ENCODE assay signal across 9 cellular contexts in genomic region chr2:38959938-38960608, GRCh38.
DNase-seq lines count a peak whose midpoint lies in the region; ATAC-seq and TF ChIP-seq lines count a peak whose summit lies in the region.
"Had no signal": no experiment of that assay in that cellular context is flagged by ENCODE, and none has a peak within 500 bp of the region (broad histone marks: within the 10 kb centered on the region; RNA-seq: fewer than 3 reads in every experiment).

No MANE protein-coding gene starts in this region.

- H3F3A ChIP-seq in neural progenitor cell (ENCODE audit: low read depth), result no peaks in the 10 kb centered on the region

- peak overlapping the region; percentile 96 for H2AFZ ChIP-seq in neural progenitor cell (replicated peaks)

- H3K79me2 ChIP-seq in neural progenitor cell (ENCODE audit: low read depth), result no peaks in the 10 kb centered on the region

- ATAC-seq in GM18505 (IDR thresholded peaks at IDR 0.05; ENCODE audit: unreplicated experiment), result peak; percentile 81
- peak; percentile 69 for ATAC-seq in HG03571 (IDR thresholded peaks at IDR 0.05; ENCODE audit: unreplicated experiment)
- peak; percentile 98 for ATAC-seq in activated T-helper 17 cell treated with anti-CD3 and anti-CD28 coated beads, Interleukin-2, amount 50 U/mL, for 72 hours (replicated peaks)
- no peak for ATAC-seq in HG03135 (IDR thresholded peaks at IDR 0.05; ENCODE audit: unreplicated experiment)

- H3K27me3 ChIP-seq in neural progenitor cell, result peaks cover 26% of the 10 kb centered on the region
- no peaks in the 10 kb centered on the region for H3K27me3 ChIP-seq in HAP-1 (ENCODE audit: low read depth)

- H3K4me1 Mint-ChIP-seq in activated T-helper 17 cell treated with anti-CD3 and anti-CD28 coated beads, Interleukin-2, amount 50 U/mL, for 72 hours, result no peaks in the 10 kb centered on the region
- H3K4me1 Mint-ChIP-seq in neural progenitor cell, result peaks cover 4% of the 10 kb centered on the region

- H3K9me3 ChIP-seq in neural progenitor cell (ENCODE audit: low read depth) (no peaks in the 10 kb centered on the region), HAP-1 (no peaks in the 10 kb centered on the region)

- H3K4me2 ChIP-seq in neural progenitor cell, result no peak overlapping the region

- no peaks in the 10 kb centered on the region for H4K20me1 ChIP-seq in neural progenitor cell (ENCODE audit: low read depth)

- H3K27ac Mint-ChIP-seq in activated T-helper 17 cell treated with anti-CD3 and anti-CD28 coated beads, Interleukin-2, amount 50 U/mL, for 72 hours, result no peak overlapping the region
- no peak overlapping the region for H3K27ac Mint-ChIP-seq in neural progenitor cell

- H3K4me1 ChIP-seq in neural progenitor cell (no peaks in the 10 kb centered on the region), HAP-1 (no peaks in the 10 kb centered on the region)

- H3K4me3 Mint-ChIP-seq in activated T-helper 17 cell treated with anti-CD3 and anti-CD28 coated beads, Interleukin-2, amount 50 U/mL, for 72 hours, result peak overlapping the region; percentile 52
- no peak overlapping the region for H3K4me3 Mint-ChIP-seq in neural progenitor cell

- no peaks in the 10 kb centered on the region for H3K36me3 ChIP-seq in neural progenitor cell
- H3K36me3 ChIP-seq in HAP-1 (replicated peaks), result no peaks in the 10 kb centered on the region

- TF ChIP-seq CTCF in fibroblast of the aortic adventitia (IDR thresholded peaks at IDR 0.05; ENCODE audit: insufficient read depth, low read length) (no peak), neural progenitor cell (IDR thresholded peaks at IDR 0.05) (no peak)

- in situ Hi-C loops in HAP-1 (cut with MboI; ENCODE audit: low sequenced_read_pairs), result no loop called here

- H3K27me3 Mint-ChIP-seq in activated T-helper 17 cell treated with anti-CD3 and anti-CD28 coated beads, Interleukin-2, amount 50 U/mL, for 72 hours, result peaks cover 12% of the 10 kb centered on the region
- H3K27me3 Mint-ChIP-seq in neural progenitor cell (ENCODE audit: insufficient read depth, low read depth), result peaks cover 3% of the 10 kb centered on the region

- no peaks in the 10 kb centered on the region for H3K9me3 Mint-ChIP-seq in activated T-helper 17 cell treated with anti-CD3 and anti-CD28 coated beads, Interleukin-2, amount 50 U/mL, for 72 hours
- H3K9me3 Mint-ChIP-seq in neural progenitor cell, result peaks cover 7% of the 10 kb centered on the region

- H3K9ac ChIP-seq in neural progenitor cell, result no peak overlapping the region

- H3K27ac ChIP-seq in neural progenitor cell, result no peak overlapping the region
- H3K27ac ChIP-seq: SK-N-MC had no signal

- no peaks in the 10 kb centered on the region for H3K36me3 Mint-ChIP-seq in activated T-helper 17 cell treated with anti-CD3 and anti-CD28 coated beads, Interleukin-2, amount 50 U/mL, for 72 hours (ENCODE audit: low read depth)
- H3K36me3 Mint-ChIP-seq in neural progenitor cell, result peaks cover 2% of the 10 kb centered on the region

- H3K4me3 ChIP-seq in fibroblast of the aortic adventitia (ENCODE audit: low read depth, low read length), result peak overlapping the region; percentile 56
- H3K4me3 ChIP-seq in neural progenitor cell, result no peak overlapping the region
- no peak overlapping the region for H3K4me3 ChIP-seq in HAP-1
- H3K4me3 ChIP-seq: SK-N-MC had no signal

- DNase-seq in fibroblast of the aortic adventitia (ENCODE audit: low read depth) (peak; percentile 74), neural progenitor cell (ENCODE audit: low spot score) (peak; percentile 90), HAP-1 (ENCODE audit: low spot score in 2 of 2) (no peak)
- DNase-seq in stimulated activated naive CD4-positive, alpha-beta T cell treated with Interleukin-2 at 50 U/mL for 16 hours (lab: John Stamatoyannopoulos, UW), result peak; percentile 70

- TF ChIP-seq POLR2A in GM18505 (IDR thresholded peaks at IDR 0.05; ENCODE audit: borderline replicate concordance, extremely low read depth, insufficient read depth, insufficient read length), result no peak

Comparison
In these comparisons a context has a peak if more than half of its experiments do, and no peak if none do; other contexts are left out.
1. DNase-seq: peak in fibroblast of the aortic adventitia (single experiment), neural progenitor cell (single experiment) and stimulated activated naive CD4-positive, alpha-beta T cell treated with Interleukin-2 at 50 U/mL for 16 hours (single experiment); none in HAP-1 (0 of 2).